ENCODE assay signal across 8 cellular contexts in genomic region chr5:134145779-134146581, GRCh38. TPM values are rescaled to one million over a fixed set of nuclear protein-coding genes. Genes with fewer than 3 reads are reported as not detected.
DNase-seq lines count a peak whose midpoint lies in the region; ATAC-seq, FAIRE-seq and TF ChIP-seq lines count a peak whose summit lies in the region.

No MANE protein-coding gene starts in this region.

- peaks cover 93% of the 10 kb centered on the region for H3K36me3 Mint-ChIP-seq in CD4-positive, alpha-beta T cell (ENCODE audit: low read depth)
- peaks cover 56% of the 10 kb centered on the region for H3K36me3 Mint-ChIP-seq in T-cell

- FAIRE-seq in GM19239 (lab: Jason Lieb, UNC) = peak; percentile 70

- peak overlapping the region; percentile 48 for H3K27ac ChIP-seq in CD4-positive, alpha-beta T cell (ENCODE audit: low read depth, low read length)
- no peak overlapping the region for H3K27ac ChIP-seq in heart right ventricle

- H3K4me1 Mint-ChIP-seq in CD4-positive, alpha-beta T cell (ENCODE audit: low read depth) = peaks cover 64% of the 10 kb centered on the region
- H3K4me1 Mint-ChIP-seq in T-cell = peaks cover 42 to 73% (median 50%) of the 10 kb centered on the region in 3 donors

- peak overlapping the region; percentile 98 for H3K27ac Mint-ChIP-seq in CD4-positive, alpha-beta T cell
- peak overlapping the region; percentile 75 to 79 for H3K27ac Mint-ChIP-seq in T-cell

- POLR2A ChIA-PET in CD4-positive, alpha-beta T cell (lab: Charles Lee) = interaction anchor here (0.9 to 24.9 kb wide), 9 partner anchors 8 to 170 kb away, joined by 3 to 350 read pairs (median 12); partner anchors contain the start of gene SKP1
- POLR2A ChIA-PET in T-cell (lab: Charles Lee) = interaction anchor here (0.5 to 1.6 kb wide), 8 partner anchors 13 to 685 kb away, joined by 3 to 4 read pairs (median 3); no protein-coding TSS in a partner anchor

- H3K4me3 ChIP-seq in heart right ventricle = no peak overlapping the region

- ATAC-seq in CD4-positive, alpha-beta T cell (ENCODE audit: poor library complexity) = peak; percentile 71
- ATAC-seq in T-cell (replicated peaks in 1 of 4) = peak; percentile 59 to 70 (median 66)
- peak; percentile 69 to 91 (median 84) for ATAC-seq in heart right ventricle
- no peak for ATAC-seq in GM21717 (IDR thresholded peaks at IDR 0.05; ENCODE audit: unreplicated experiment)

- H3K27me3 ChIP-seq in CD4-positive, alpha-beta T cell (ENCODE audit: control insufficient read depth, insufficient read depth, low read length) = no peaks in the 10 kb centered on the region
- no peaks in the 10 kb centered on the region for H3K27me3 ChIP-seq in heart right ventricle

- H3K36me3 ChIP-seq in heart right ventricle = peaks cover 0 to 100% (median 10%) of the 10 kb centered on the region in 9 donors

- no peaks in the 10 kb centered on the region for H3K9me3 ChIP-seq in CD4-positive, alpha-beta T cell (ENCODE audit: control insufficient read depth, low read length)
- H3K9me3 ChIP-seq in heart right ventricle = no peaks in the 10 kb centered on the region

- intact Hi-C loops in CD4-positive, alpha-beta T cell (cut with DNase I, micrococcal nuclease) = loop anchor here (1.0 kb wide), 1 partner anchor 107 kb away; no protein-coding TSS in a partner anchor
- intact Hi-C loops in heart right ventricle (cut with DNase I) = loop anchor here in 5 of 10 donors (1.0 to 10.0 kb wide), 5 partner anchors 51 to 107 kb away; no protein-coding TSS in a partner anchor

- no peaks in the 10 kb centered on the region for H3K9me3 Mint-ChIP-seq in CD4-positive, alpha-beta T cell
- no peaks in the 10 kb centered on the region for H3K9me3 Mint-ChIP-seq in T-cell

- no peaks in the 10 kb centered on the region for H3K27me3 Mint-ChIP-seq in CD4-positive, alpha-beta T cell
- H3K27me3 Mint-ChIP-seq in T-cell = no peaks in the 10 kb centered on the region

- peak; percentile 73 to 87 (median 82) for DNase-seq in CD4-positive, alpha-beta T cell
- DNase-seq in GM19239 (ENCODE audit: insufficient read length, low spot score) (peak; percentile 56), Kasumi-1 (lab: John Stamatoyannopoulos, UW) (peak; percentile 77), T-cell (peak; percentile 49 to 87 (median 78)), heart right ventricle (peak; percentile 73 to 75), putamen (ENCODE audit: low spot score) (peak; percentile 68)
- peak; percentile 55 for DNase-seq in activated naive CD8-positive, alpha-beta T cell treated with anti-CD3 and anti-CD28 coated beads, Interleukin-2, amount 50 U/mL, for 16 hours (ENCODE audit: low read depth, low spot score)

- TF ChIP-seq CTCF in CD4-positive, alpha-beta T cell (IDR thresholded peaks at IDR 0.05) = peak; percentile 95
- peak; percentile 92 to 98 (median 95) for TF ChIP-seq CTCF in heart right ventricle (IDR thresholded peaks at IDR 0.05)

- H3K4me1 ChIP-seq in heart right ventricle = peaks cover 4 to 49% (median 24%) of the 10 kb centered on the region in 9 donors

- peak overlapping the region; percentile 46 for H3K4me3 Mint-ChIP-seq in CD4-positive, alpha-beta T cell
- no peak overlapping the region for H3K4me3 Mint-ChIP-seq in T-cell

- CTCF ChIA-PET in CD4-positive, alpha-beta T cell (lab: Charles Lee) = interaction anchor here (0.7 to 8.1 kb wide), 9 partner anchors 34 to 120 kb away, joined by 3 to 114 read pairs (median 4); no protein-coding TSS in a partner anchor
- CTCF ChIA-PET in T-cell (lab: Charles Lee) = interaction anchor here (0.6 to 4.0 kb wide), 14 partner anchors 13 to 388 kb away, joined by 3 to 37 read pairs (median 3); no protein-coding TSS in a partner anchor

- WGBS in heart right ventricle, 2 donors = 88 to 90% methylated on average over 13 of the region's 13 CpGs

RNA-seq across cellular contexts. Expression of gene SKP1, which starts 30.8 kb away (rescaled TPM):
- total RNA-seq in CD4-positive, alpha-beta T cell = 100 to 1,000 TPM; 303 to 314 TPM
- total RNA-seq in T-cell (100 to 1,000 TPM; 178 to 314 (median 203) TPM), heart right ventricle (100 to 1,000 TPM; 424 to 543 (median 483) TPM)
- 100 to 1,000 TPM in 1 of 2 donors, 10 to 100 TPM in 1; 65.2 to 675 TPM for polyA plus RNA-seq in heart right ventricle

RNA-seq across cellular contexts. Expression of gene TCF7, which starts 31.5 kb away (rescaled TPM):
- 100 to 1,000 TPM; 480 to 493 TPM for total RNA-seq in CD4-positive, alpha-beta T cell
- total RNA-seq in T-cell (100 to 1,000 TPM; 503 to 749 (median 693) TPM), heart right ventricle (1 to 10 TPM in 9 of 10 donors, under 1 TPM in 1; 0.42 to 5.9 (median 2.0) TPM)
- 1 to 10 TPM; 1.0 TPM for polyA plus RNA-seq in heart right ventricle

Comparison
In these comparisons a context has a peak if more than half of its experiments do, and no peak if none do; other contexts are left out.
1. RNA of gene TCF7, which starts 31.5 kb away (total RNA-seq): 503 to 749 TPM in T-cell and 480 to 493 TPM in CD4-positive, alpha-beta T cell; 0.42 to 5.9 TPM in heart right ventricle; every median in the first group is over 10 times any median in the second.
2. Peak in every context shown above with its lines, with median percentiles within 50 percentile points of each other: DNase-seq.